Comparison of ENCODE assay signal across 10 cellular contexts in genomic region chr12:116164263-116164817, GRCh38.
DNase-seq lines count a peak whose midpoint lies in the region; ATAC-seq and TF ChIP-seq lines count a peak whose summit lies in the region.
"Had no signal": no experiment of that assay in that cellular context is flagged by ENCODE, and none has a peak within 500 bp of the region (broad histone marks: within the 10 kb centered on the region; RNA-seq: fewer than 3 reads in every experiment).

No MANE protein-coding gene starts in this region.

- H3K27ac Mint-ChIP-seq in progenitor cell of endocrine pancreas: no peak overlapping the region
- H3K27ac Mint-ChIP-seq in CD4-positive, alpha-beta memory T cell: no peak overlapping the region

- H2AK5ac ChIP-seq in trophoblast cell (ENCODE audit: low read length): no peak overlapping the region

- H3K18ac ChIP-seq in trophoblast cell (ENCODE audit: low read length): no peak overlapping the region

- H3K36me3 ChIP-seq in mammary epithelial cell (ENCODE audit: insufficient read depth, low read length) (no peaks in the 10 kb centered on the region), trophoblast cell (ENCODE audit: control insufficient read depth in 1 of 2, insufficient read depth in 2 of 2, low read length in 2 of 2) (no peaks in the 10 kb centered on the region)
- no peaks in the 10 kb centered on the region for H3K36me3 ChIP-seq in CD4-positive, alpha-beta memory T cell (ENCODE audit: insufficient read depth, low read length)

- H3K4me2 ChIP-seq in mammary epithelial cell (ENCODE audit: insufficient read depth, low read depth, low read length) (peak overlapping the region; percentile 83), trophoblast cell (ENCODE audit: low read length) (no peak overlapping the region)

- intact Hi-C loops in mammary epithelial cell (cut with micrococcal nuclease): no loop called here
- intact Hi-C loops in CD4-positive, alpha-beta memory T cell (cut with micrococcal nuclease): no loop called here

- TF ChIP-seq CTCF in mammary epithelial cell (conservative IDR thresholded peaks at IDR 0.05 in 1 of 2, IDR thresholded peaks at IDR 0.05 in 1 of 2; ENCODE audit: extremely low read depth in 1 of 2, insufficient read depth in 1 of 2, low read depth in 1 of 2, low read length in 2 of 2) (no peak), progenitor cell of endocrine pancreas (IDR thresholded peaks at IDR 0.05; ENCODE audit: unreplicated experiment) (no peak)

- dilution Hi-C loops in mammary epithelial cell (cut with HindIII; ENCODE audit: low sequenced_read_pairs): no loop called here

- peaks cover 26% of the 10 kb centered on the region for H3K4me1 ChIP-seq in mammary epithelial cell (ENCODE audit: insufficient read depth, low read length)
- H3K4me1 ChIP-seq in trophoblast cell (ENCODE audit: control insufficient read depth in 1 of 2, insufficient read depth in 2 of 2, low read length in 2 of 2): peaks cover 4 to 11% of the 10 kb centered on the region in 2 experiments
- H3K4me1 ChIP-seq in CD4-positive, alpha-beta memory T cell (ENCODE audit: insufficient read depth, low read length): peaks cover 45% of the 10 kb centered on the region

- in situ Hi-C loops in mammary epithelial cell (cut with MboI; ENCODE audit: low sequenced_read_pairs in 2 of 2): no loop called here

- no peak overlapping the region for H2BK5ac ChIP-seq in trophoblast cell (ENCODE audit: low read depth, low read length, poor library complexity)

- no peaks in the 10 kb centered on the region for H3K9me3 Mint-ChIP-seq in progenitor cell of endocrine pancreas (ENCODE audit: low read depth)
- H3K9me3 Mint-ChIP-seq in CD4-positive, alpha-beta memory T cell: no peaks in the 10 kb centered on the region
- H3K9me3 Mint-ChIP-seq: activated naive CD4-positive, alpha-beta T cell treated with anti-CD3 and anti-CD28 coated beads, Interleukin-2, amount 50 U/mL, for 24 hours had no signal

- H3K36me3 Mint-ChIP-seq in progenitor cell of endocrine pancreas (ENCODE audit: insufficient read depth): no peaks in the 10 kb centered on the region
- no peaks in the 10 kb centered on the region for H3K36me3 Mint-ChIP-seq in CD4-positive, alpha-beta memory T cell
- H3K36me3 Mint-ChIP-seq: activated naive CD4-positive, alpha-beta T cell treated with anti-CD3 and anti-CD28 coated beads, Interleukin-2, amount 50 U/mL, for 24 hours had no signal

- CTCF ChIA-PET in mammary epithelial cell (lab: Charles Lee; ENCODE audit: low non-redundant PET): interaction anchor here (0.5 kb wide), 1 partner anchor 112 kb away, joined by 16 read pairs; no protein-coding TSS in a partner anchor
- CTCF ChIA-PET in CD4-positive, alpha-beta memory T cell (lab: Charles Lee; ENCODE audit: partially characterized antibody): interaction anchor here (1.6 kb wide), 1 partner anchor 23 kb away, joined by 3 read pairs; no protein-coding TSS in a partner anchor

- H2AFZ ChIP-seq in mammary epithelial cell (ENCODE audit: low read depth, low read length): no peak overlapping the region
- H2AFZ ChIP-seq in trophoblast cell (ENCODE audit: insufficient read depth, low read length, poor library complexity): no peak overlapping the region

- no peak overlapping the region for H3K4ac ChIP-seq in trophoblast cell (ENCODE audit: low read depth, low read length)

- peaks cover 32% of the 10 kb centered on the region for H3K4me1 Mint-ChIP-seq in progenitor cell of endocrine pancreas (ENCODE audit: low read depth)
- peaks cover 27 to 60% (median 46%) of the 10 kb centered on the region in 4 donors for H3K4me1 Mint-ChIP-seq in CD4-positive, alpha-beta memory T cell

- H2BK120ac ChIP-seq in trophoblast cell (ENCODE audit: insufficient read depth, low read length, poor library complexity): no peak overlapping the region

- H2BK12ac ChIP-seq in trophoblast cell (ENCODE audit: low read length): no peak overlapping the region

- no peak overlapping the region for H3K23ac ChIP-seq in trophoblast cell (ENCODE audit: low read length)

- no peak overlapping the region for H4K12ac ChIP-seq in trophoblast cell (ENCODE audit: low read depth, low read length)

- H4K91ac ChIP-seq in trophoblast cell (ENCODE audit: low read depth, low read length): no peak overlapping the region

- BruUV-seq in mammary epithelial cell (replicated peaks; lab: Mats Ljungman, UMichigan): no TSS peak

- no peak overlapping the region for H3K14ac ChIP-seq in trophoblast cell (ENCODE audit: low read length)

- ATAC-seq in GM21423 (IDR thresholded peaks at IDR 0.05; ENCODE audit: unreplicated experiment): no peak

- peaks cover 2% of the 10 kb centered on the region for H3K79me1 ChIP-seq in trophoblast cell (ENCODE audit: low read length)

- POLR2A ChIA-PET in CD4-positive, alpha-beta memory T cell (lab: Charles Lee; ENCODE audit: partially characterized antibody): no interaction called here

- peak overlapping the region; percentile 19 for H3K27ac ChIP-seq in mammary epithelial cell (ENCODE audit: insufficient read depth, low read depth, low read length)
- no peak overlapping the region for H3K27ac ChIP-seq in trophoblast cell (ENCODE audit: low read depth, low read length)
- no peak overlapping the region for H3K27ac ChIP-seq in CD4-positive, alpha-beta memory T cell (ENCODE audit: low read depth, low read length)

- peaks cover 90% of the 10 kb centered on the region for H3K79me2 ChIP-seq in mammary epithelial cell (ENCODE audit: insufficient read depth, low read length)
- H3K79me2 ChIP-seq in trophoblast cell (ENCODE audit: control insufficient read depth, insufficient read depth, low read length, poor library complexity): peaks cover 2% of the 10 kb centered on the region

- no peak overlapping the region for H3K4me3 Mint-ChIP-seq in progenitor cell of endocrine pancreas (ENCODE audit: low read depth)
- H3K4me3 Mint-ChIP-seq in CD4-positive, alpha-beta memory T cell: peak overlapping the region in 2 of 8 donors; percentile 3 to 17

- peaks cover 12% of the 10 kb centered on the region for H4K20me1 ChIP-seq in mammary epithelial cell (ENCODE audit: insufficient read depth, low read length)

- H4K8ac ChIP-seq in trophoblast cell (ENCODE audit: low read depth, low read length): no peak overlapping the region

- H3K27me3 ChIP-seq in mammary epithelial cell (ENCODE audit: insufficient read depth, low read length) (no peaks in the 10 kb centered on the region), trophoblast cell (ENCODE audit: insufficient read depth, low read length) (no peaks in the 10 kb centered on the region)
- no peaks in the 10 kb centered on the region for H3K27me3 ChIP-seq in CD4-positive, alpha-beta memory T cell (ENCODE audit: insufficient read depth, low read length)

- H3K4me3 ChIP-seq in mammary epithelial cell (replicated peaks in 1 of 3; ENCODE audit: insufficient read depth in 1 of 3, low read depth in 2 of 3, low read length in 3 of 3) (peak overlapping the region in 2 of 3 experiments; percentile 5 to 32), trophoblast cell (ENCODE audit: low read depth, low read length) (no peak overlapping the region)
- no peak overlapping the region for H3K4me3 ChIP-seq in CD4-positive, alpha-beta memory T cell (ENCODE audit: low read length in 2 of 2)

- 0% methylated on average over 3 of the region's 3 CpGs for WGBS in mammary epithelial cell (ENCODE audit: low coverage, missing lambda C conversion rate)
- WGBS in trophoblast cell (ENCODE audit: extremely low coverage, insufficient coverage, insufficient read length): no CpG with 5 or more reads among the region's 3 CpGs

- peak overlapping the region; percentile 11 for H3K9ac ChIP-seq in mammary epithelial cell (ENCODE audit: insufficient read depth, low read length)
- no peak overlapping the region for H3K9ac ChIP-seq in trophoblast cell (ENCODE audit: low read length)

- H3K9me3 ChIP-seq in mammary epithelial cell (replicated peaks; ENCODE audit: insufficient read depth, low read length): no peaks in the 10 kb centered on the region
- H3K9me3 ChIP-seq in trophoblast cell (ENCODE audit: insufficient read depth, low read depth, low read length): no peaks in the 10 kb centered on the region
- H3K9me3 ChIP-seq in CD4-positive, alpha-beta memory T cell (ENCODE audit: control insufficient read depth in 1 of 2, low read length in 2 of 2): no peaks in the 10 kb centered on the region

- no peaks in the 10 kb centered on the region for H3K27me3 Mint-ChIP-seq in progenitor cell of endocrine pancreas
- no peaks in the 10 kb centered on the region for H3K27me3 Mint-ChIP-seq in CD4-positive, alpha-beta memory T cell
- H3K27me3 Mint-ChIP-seq: activated naive CD4-positive, alpha-beta T cell treated with anti-CD3 and anti-CD28 coated beads, Interleukin-2, amount 50 U/mL, for 24 hours had no signal

- peak; percentile 44 for DNase-seq in EH (ENCODE audit: low read depth)
- DNase-seq in NCI-H69 (lab: John Stamatoyannopoulos, UW): peak; percentile 90
- no peak for DNase-seq in mammary epithelial cell
- DNase-seq in middle frontal gyrus (ENCODE audit: extremely low spot score, low spot score): peak; percentile 48
- no peak for DNase-seq in progenitor cell of endocrine pancreas (ENCODE audit: low spot score, unreplicated experiment)
- DNase-seq in trophoblast cell: no peak
- DNase-seq in CD4-positive, alpha-beta memory T cell: no peak
- DNase-seq: hypothalamus had no signal

Comparison
In these comparisons a context has a peak if more than half of its experiments do, and no peak if none do; other contexts are left out.
1. DNase-seq: peak in EH (single experiment), NCI-H69 (single experiment) and middle frontal gyrus (single experiment); none in mammary epithelial cell (single experiment), progenitor cell of endocrine pancreas (single experiment), trophoblast cell (0 of 2) and CD4-positive, alpha-beta memory T cell (0 of 5).
2. H3K4me3 ChIP-seq: peak in mammary epithelial cell (2 of 3); none in trophoblast cell (single experiment) and CD4-positive, alpha-beta memory T cell (0 of 2).